Comparison of ENCODE assay signal across 21 cellular contexts in genomic region chr17:81706232-81706611, GRCh38. TPM values are rescaled to one million over a fixed set of nuclear protein-coding genes. Genes with fewer than 3 reads are reported as not detected.
DNase-seq lines count a peak whose midpoint lies in the region; ATAC-seq, FAIRE-seq and TF ChIP-seq lines count a peak whose summit lies in the region.
"Had no signal": no experiment of that assay in that cellular context is flagged by ENCODE, and none has a peak within 500 bp of the region (broad histone marks: within the 10 kb centered on the region; RNA-seq: fewer than 3 reads in every experiment).

No MANE protein-coding gene starts in this region.

- no peak overlapping the region for H3K4me3 ChIP-seq in K562
- no peak overlapping the region for H3K4me3 ChIP-seq in spleen
- no peak overlapping the region for H3K4me3 ChIP-seq in OCI-LY7 (ENCODE audit: low read depth, low read length, poor library complexity, severe bottlenecking)

- intact Hi-C loops in K562 (cut with micrococcal nuclease) = no loop called here
- intact Hi-C loops in spleen (cut with DNase I; ENCODE audit: low total_unique reads) = no loop called here
- intact Hi-C loops in OCI-LY7 (cut with micrococcal nuclease; ENCODE audit: unreplicated experiment) = no loop called here

- H3K36me3 ChIP-seq in K562 (ENCODE audit: control insufficient read depth, insufficient read depth, low read length) (peaks cover 63% of the 10 kb centered on the region), spleen (peaks cover 0 to 57% (median 37%) of the 10 kb centered on the region in 6 donors), OCI-LY7 (ENCODE audit: insufficient read depth, low read length) (peaks cover 80% of the 10 kb centered on the region)

- TF ChIP-seq EP300 in K562 (IDR thresholded peaks at IDR 0.05; ENCODE audit: low read length) = no peak

- peak overlapping the region in 1 of 2 experiments; percentile 24; a peak in 1 of 4 replicates for H3K9ac ChIP-seq in K562 (ENCODE audit: insufficient read depth in 1 of 2, low read depth in 2 of 2, low read length in 2 of 2)

- H3K9me1 ChIP-seq in K562 (ENCODE audit: control insufficient read depth, insufficient read depth, low read length) = peaks cover 2% of the 10 kb centered on the region

- FAIRE-seq in K562 (lab: Jason Lieb, UNC) = no peak

- in situ Hi-C loops in K562 (cut with MboI) = no loop called here

- H3K4me2 ChIP-seq in K562 (ENCODE audit: insufficient read depth, low read length) (no peak overlapping the region), OCI-LY7 (ENCODE audit: low read length) (no peak overlapping the region)

- H3K9me3 ChIP-seq in K562 (replicated peaks; ENCODE audit: control insufficient read depth, insufficient read depth, low read depth, low read length) (no peaks in the 10 kb centered on the region), spleen (no peaks in the 10 kb centered on the region), OCI-LY7 (ENCODE audit: low read length) (no peaks in the 10 kb centered on the region)

- peaks cover 73% of the 10 kb centered on the region for H3K36me3 Mint-ChIP-seq in activated T-cell treated with anti-CD3 and anti-CD28 coated beads, Interleukin-2, amount 50 U/mL, for 24 hours (ENCODE audit: low read depth)

- peaks cover 38% of the 10 kb centered on the region for H3K4me1 Mint-ChIP-seq in activated T-cell treated with anti-CD3 and anti-CD28 coated beads, Interleukin-2, amount 50 U/mL, for 24 hours (ENCODE audit: low read depth)

- no peaks in the 10 kb centered on the region for H3K27me3 Mint-ChIP-seq in activated T-cell treated with anti-CD3 and anti-CD28 coated beads, Interleukin-2, amount 50 U/mL, for 24 hours
- H3K27me3 Mint-ChIP-seq: B cell; CD4-positive, alpha-beta memory T cell had no signal

- DNase-seq in activated T-cell treated with anti-CD3 and anti-CD28 coated beads, Interleukin-2, amount 50 U/mL, for 24 hours = no peak
- no peak for DNase-seq in activated T-cell treated with anti-CD3 and anti-CD28 coated beads, Interleukin-2, amount 50 U/mL, for 1 hour
- DNase-seq in RWPE1 (ENCODE audit: low spot score) (no peak), K562 (ENCODE audit: extremely low read depth in 1 of 4, low spot score in 3 of 4) (no peak), spleen (peak; percentile 58), OCI-LY7 (ENCODE audit: low spot score) (no peak), SIG-M5 (lab: John Stamatoyannopoulos, UW) (no peak)
- DNase-seq: 8988T; Calu3; CD4-positive, alpha-beta memory T cell; GF-D8; KG1; NCI-H1417 treated with DMSO at 0.1 percent for 48 hours; NCI-H187 treated with DMSO at 0.1 percent for 48 hours; NCI-H2227 treated with DMSO at 0.1 percent for 48 hours; NCI-H510A treated with DMSO at 0.1 percent for 48 hours; NCI-H82; SHP77 treated with DMSO at 0.1 percent for 48 hours had no signal

- H4K20me1 ChIP-seq in K562 (replicated peaks; ENCODE audit: control insufficient read depth, insufficient read depth, low read length) = peaks cover 11% of the 10 kb centered on the region
- H4K20me1 ChIP-seq in OCI-LY7 (ENCODE audit: insufficient read depth, low read length) = peaks cover 10% of the 10 kb centered on the region; the same call in 1 of the 2 replicates

- TF ChIP-seq POLR2A in K562 (conservative IDR thresholded peaks at IDR 0.05) (no peak), spleen (IDR thresholded peaks at IDR 0.05) (no peak)

- POLR2A ChIA-PET in RWPE1 (lab: Yijun Ruan, JAX; ENCODE audit: low non-redundant PET) = no interaction called here
- POLR2A ChIA-PET in K562 (lab: Yijun Ruan, JAX) = interaction anchor here (0.6 to 1.6 kb wide), 3 partner anchors 14 to 38 kb away, joined by 3 to 4 read pairs (median 3); no protein-coding TSS in a partner anchor
- POLR2A ChIA-PET in OCI-LY7 (lab: Charles Lee) = no interaction called here

- BruUV-seq in K562 (replicated peaks; lab: Mats Ljungman, UMichigan) (no TSS peak), OCI-LY7 (replicated peaks; lab: Mats Ljungman, UMichigan) (no TSS peak)

- peak overlapping the region; percentile 46 for H3K4me3 Mint-ChIP-seq in activated T-cell treated with anti-CD3 and anti-CD28 coated beads, Interleukin-2, amount 50 U/mL, for 24 hours

- no peak for TF ChIP-seq RAD21 in K562 (CRISPR knock-in tag; conservative IDR thresholded peaks at IDR 0.05 in 1 of 2, IDR thresholded peaks at IDR 0.05 in 1 of 2)

- WGBS in K562 (ENCODE audit: insufficient coverage, low coverage, missing lambda C conversion rate) = 98% methylated on average over 17 of the region's 17 CpGs
- WGBS in spleen, 5 donors = 92 to 98% (median 95%) methylated on average over 17 of the region's 17 CpGs

- no peak overlapping the region for H2AFZ ChIP-seq in K562 (ENCODE audit: low read depth, low read length)
- H2AFZ ChIP-seq in OCI-LY7 (ENCODE audit: low read length) = no peak overlapping the region

- H3K79me2 ChIP-seq in K562 (ENCODE audit: control insufficient read depth, insufficient read depth, low read length) = peaks cover 53% of the 10 kb centered on the region
- H3K79me2 ChIP-seq in OCI-LY7 (ENCODE audit: insufficient read depth, low read depth, low read length) = peaks cover 45% of the 10 kb centered on the region

- H3K27ac ChIP-seq in RWPE1 = peak overlapping the region; percentile 89
- H3K27ac ChIP-seq in K562 (ENCODE audit: extremely low read depth, low read depth, low read length) = no peak overlapping the region
- H3K27ac ChIP-seq in spleen = no peak overlapping the region
- no peak overlapping the region for H3K27ac ChIP-seq in OCI-LY7 (ENCODE audit: low read depth, low read length, poor library complexity, severe bottlenecking)

- no peaks in the 10 kb centered on the region for H3K27me3 ChIP-seq in K562 (ENCODE audit: control insufficient read depth in 2 of 2, insufficient read depth in 2 of 2, low read length in 2 of 2)
- H3K27me3 ChIP-seq in spleen (replicated peaks in 1 of 7) = no peaks in the 10 kb centered on the region

- no peaks in the 10 kb centered on the region for H3K9me2 ChIP-seq in OCI-LY7 (ENCODE audit: insufficient read depth, low read length)

- no peaks in the 10 kb centered on the region for H3K9me3 Mint-ChIP-seq in activated T-cell treated with anti-CD3 and anti-CD28 coated beads, Interleukin-2, amount 50 U/mL, for 24 hours

- no peak for TF ChIP-seq CTCF in RWPE1 (conservative IDR thresholded peaks at IDR 0.05; ENCODE audit: low read depth)
- TF ChIP-seq CTCF in K562 (IDR thresholded peaks at IDR 0.05 in 2 of 3, conservative IDR thresholded peaks at IDR 0.05 in 1 of 3; ENCODE audit: insufficient read depth in 2 of 3, low read depth in 1 of 3, low read length in 3 of 3) = no peak
- no peak for TF ChIP-seq CTCF in spleen (IDR thresholded peaks at IDR 0.05 in 8 of 11, conservative IDR thresholded peaks at IDR 0.05 in 3 of 11)
- TF ChIP-seq CTCF in OCI-LY7 (conservative IDR thresholded peaks at IDR 0.05; ENCODE audit: low read length) = no peak

- H3K4me1 ChIP-seq in K562 (replicated peaks in 1 of 2; ENCODE audit: control insufficient read depth in 2 of 2, insufficient read depth in 2 of 2, low read length in 2 of 2) (peaks cover 18 to 72% of the 10 kb centered on the region in 2 experiments), spleen (peaks cover 30 to 56% (median 44%) of the 10 kb centered on the region in 6 donors), OCI-LY7 (ENCODE audit: insufficient read depth, low read length, poor library complexity, severe bottlenecking) (peaks cover 25% of the 10 kb centered on the region)

- H3K27ac Mint-ChIP-seq in activated T-cell treated with anti-CD3 and anti-CD28 coated beads, Interleukin-2, amount 50 U/mL, for 24 hours = peak overlapping the region; percentile 89
- H3K27ac Mint-ChIP-seq: B cell had no signal

- ATAC-seq in K562 = no peak
- no peak for ATAC-seq in HG03108 (IDR thresholded peaks at IDR 0.05; ENCODE audit: unreplicated experiment)
- ATAC-seq: HCT116 had no signal

- CTCF ChIA-PET in RWPE1 (lab: Yijun Ruan, JAX) = no interaction called here
- CTCF ChIA-PET in K562 (lab: Yijun Ruan, JAX; ENCODE audit: low intra/inter-chr PET ratio) = no interaction called here
- CTCF ChIA-PET in OCI-LY7 (lab: Charles Lee; ENCODE audit: unreplicated experiment) = no interaction called here

RNA-seq across cellular contexts. Expression of gene MRPL12, which starts 3.1 kb away (rescaled TPM):
- total RNA-seq in K562 (2011; cell fraction: chromatin; rRNA removed; ENCODE audit: low replicate concordance) = 14.2 and 50.8 TPM in 2 replicates
- 61.9 and 77.4 TPM in 2 replicates for total RNA-seq in K562 (2011; cell fraction: nucleolus; rRNA removed)
- total RNA-seq in K562 (2011; cell fraction: nucleoplasm; rRNA removed) = 32.4 and 38.0 TPM in 2 replicates
- total RNA-seq in K562 (2014; rRNA removed) (182 and 276 TPM in 2 replicates), K562 (2014; rRNA removed; fragmentation: Illumina TruSeq; extraction: Trizol) (31.8 and 40.0 TPM in 2 replicates), K562 (2015; rRNA removed; fragmentation: Illumina TruSeq; extraction: Trizol) (57.9 and 60.8 TPM in 2 replicates), K562 (2021) (231 and 251 TPM in 2 replicates), spleen (10 to 100 TPM; 36.2 to 68.5 (median 43.2) TPM), OCI-LY7 (2022) (143 and 189 TPM in 2 replicates)
- polyA plus RNA-seq in K562 (2011; rRNA removed) (101 and 110 TPM in 2 replicates), K562 (2014; fragmentation: Illumina TruSeq; extraction: Trizol) (100 and 128 TPM in 2 replicates), K562 (2014; fragmentation: Nextera tagmentation; extraction: Ambion mirVana) (1 to 10 TPM in 1 of 2 experiments, under 1 TPM in 1; 0.94 to 2.7 TPM), K562 (2014; rRNA removed) (338 and 351 TPM in 2 replicates), spleen (100 to 1,000 TPM in 2 of 3 donors, 10 to 100 TPM in 1; 71.7 to 160 (median 121) TPM)
- 124 and 353 TPM in 2 replicates for polyA plus RNA-seq in K562 (2011; cell fraction: cytosol; rRNA removed)
- polyA plus RNA-seq in K562 (2011; cell fraction: nucleus; rRNA removed) = 53.5 and 78.2 TPM in 2 replicates
- 145 TPM in 2 replicates for polyA plus RNA-seq in K562 (2012)
- 36.5 and 49.2 TPM in 2 replicates for polyA minus RNA-seq in K562 (2011; rRNA and poly(A)+ RNA removed)
- polyA minus RNA-seq in K562 (2011; cell fraction: cytosol; rRNA and poly(A)+ RNA removed) = 52.2 and 58.3 TPM in 2 replicates
- polyA minus RNA-seq in K562 (2011; cell fraction: nucleus; rRNA and poly(A)+ RNA removed) = 15.9 and 32.2 TPM in 2 replicates
- 49.8 and 67.2 TPM in 2 replicates for total RNA-seq in OCI-LY7 (2014; rRNA removed; shearing (Covaris generic))

RNA-seq across cellular contexts. Expression of gene SLC25A10, which starts 5.9 kb away (rescaled TPM):
- 20.2 and 85.2 TPM in 2 replicates for total RNA-seq in K562 (2011; cell fraction: chromatin; rRNA removed; ENCODE audit: low replicate concordance)
- total RNA-seq in K562 (2011; cell fraction: nucleolus; rRNA removed) = 76.7 and 104 TPM in 2 replicates
- 36.2 and 36.3 TPM in 2 replicates for total RNA-seq in K562 (2011; cell fraction: nucleoplasm; rRNA removed)
- total RNA-seq in K562 (2014; rRNA removed) = 77.1 and 107 TPM in 2 replicates
- total RNA-seq in K562 (2014; rRNA removed; fragmentation: Illumina TruSeq; extraction: Trizol) = 8.5 and 15.4 TPM in 2 replicates
- 36.2 and 39.1 TPM in 2 replicates for total RNA-seq in K562 (2015; rRNA removed; fragmentation: Illumina TruSeq; extraction: Trizol)
- total RNA-seq in K562 (2021) = 85.6 and 86.9 TPM in 2 replicates
- 26.3 and 34.3 TPM in 2 replicates for polyA plus RNA-seq in K562 (2011; rRNA removed)
- 46.6 and 127 TPM in 2 replicates for polyA plus RNA-seq in K562 (2011; cell fraction: cytosol; rRNA removed)
- polyA plus RNA-seq in K562 (2011; cell fraction: nucleus; rRNA removed) = 60.6 and 93.2 TPM in 2 replicates
- polyA plus RNA-seq in K562 (2012) = 35.9 and 54.4 TPM in 2 replicates
- 34.3 and 70.2 TPM in 2 replicates for polyA plus RNA-seq in K562 (2014; fragmentation: Illumina TruSeq; extraction: Trizol)
- 1 to 10 TPM in 1 of 2 experiments, under 1 TPM in 1; 0.10 to 1.5 TPM for polyA plus RNA-seq in K562 (2014; fragmentation: Nextera tagmentation; extraction: Ambion mirVana)
- polyA plus RNA-seq in K562 (2014; rRNA removed) = 68.4 and 70.6 TPM in 2 replicates
- polyA minus RNA-seq in K562 (2011; rRNA and poly(A)+ RNA removed) = 7.7 and 13.8 TPM in 2 replicates
- polyA minus RNA-seq in K562 (2011; cell fraction: cytosol; rRNA and poly(A)+ RNA removed) = 31.8 and 35.5 TPM in 2 replicates
- polyA minus RNA-seq in K562 (2011; cell fraction: nucleus; rRNA and poly(A)+ RNA removed) = 20.9 and 21.4 TPM in 2 replicates
- total RNA-seq in spleen = 1 to 10 TPM; 2.9 to 7.5 (median 3.7) TPM
- 1 to 10 TPM; 4.7 to 7.7 (median 6.9) TPM for polyA plus RNA-seq in spleen
- total RNA-seq in OCI-LY7 (2014; rRNA removed; shearing (Covaris generic)) = 46.3 and 46.9 TPM in 2 replicates
- total RNA-seq in OCI-LY7 (2022) = 41.3 and 45.6 TPM in 2 replicates

RNA-seq across cellular contexts. Expression of gene HGS, which starts 22.4 kb away (rescaled TPM):
- total RNA-seq in K562 (2011; cell fraction: chromatin; rRNA removed; ENCODE audit: low replicate concordance) = 345 and 984 TPM in 2 replicates
- 485 and 495 TPM in 2 replicates for total RNA-seq in K562 (2011; cell fraction: nucleolus; rRNA removed)
- 301 and 334 TPM in 2 replicates for total RNA-seq in K562 (2011; cell fraction: nucleoplasm; rRNA removed)
- total RNA-seq in K562 (2014; rRNA removed) (96.7 and 99.7 TPM in 2 replicates), K562 (2014; rRNA removed; fragmentation: Illumina TruSeq; extraction: Trizol) (55.5 and 77.1 TPM in 2 replicates), K562 (2015; rRNA removed; fragmentation: Illumina TruSeq; extraction: Trizol) (61.4 and 66.3 TPM in 2 replicates), K562 (2021) (132 and 161 TPM in 2 replicates), spleen (100 to 1,000 TPM in 4 of 7 donors, 10 to 100 TPM in 3; 62.3 to 134 (median 106) TPM), OCI-LY7 (2022) (175 and 219 TPM in 2 replicates)
- polyA plus RNA-seq in K562 (2011; rRNA removed) (60.7 and 127 TPM in 2 replicates), K562 (2014; fragmentation: Illumina TruSeq; extraction: Trizol) (126 and 128 TPM in 2 replicates), K562 (2014; fragmentation: Nextera tagmentation; extraction: Ambion mirVana) (1 to 10 TPM; 3.9 to 9.4 TPM), K562 (2014; rRNA removed) (141 and 176 TPM in 2 replicates), spleen (100 to 1,000 TPM in 2 of 3 donors, 10 to 100 TPM in 1; 61.3 to 133 (median 119) TPM)
- 55.5 and 141 TPM in 2 replicates for polyA plus RNA-seq in K562 (2011; cell fraction: cytosol; rRNA removed)
- 547 and 894 TPM in 2 replicates for polyA plus RNA-seq in K562 (2011; cell fraction: nucleus; rRNA removed)
- polyA plus RNA-seq in K562 (2012) = 81.3 and 125 TPM in 2 replicates
- 76.0 and 85.7 TPM in 2 replicates for polyA minus RNA-seq in K562 (2011; rRNA and poly(A)+ RNA removed)
- polyA minus RNA-seq in K562 (2011; cell fraction: cytosol; rRNA and poly(A)+ RNA removed) = 50.3 and 53.4 TPM in 2 replicates
- 113 and 138 TPM in 2 replicates for polyA minus RNA-seq in K562 (2011; cell fraction: nucleus; rRNA and poly(A)+ RNA removed)
- total RNA-seq in OCI-LY7 (2014; rRNA removed; shearing (Covaris generic)) = 120 and 162 TPM in 2 replicates

RNA-seq across cellular contexts. Expression of gene ARL16, which starts 22.6 kb away (rescaled TPM):
- total RNA-seq in K562 (2011; cell fraction: chromatin; rRNA removed; ENCODE audit: low replicate concordance) = 40.1 and 78.0 TPM in 2 replicates
- 48.6 and 55.2 TPM in 2 replicates for total RNA-seq in K562 (2011; cell fraction: nucleolus; rRNA removed)
- 38.9 and 42.4 TPM in 2 replicates for total RNA-seq in K562 (2011; cell fraction: nucleoplasm; rRNA removed)
- total RNA-seq in K562 (2014; rRNA removed) (25.2 and 46.0 TPM in 2 replicates), K562 (2014; rRNA removed; fragmentation: Illumina TruSeq; extraction: Trizol) (18.8 and 21.6 TPM in 2 replicates), K562 (2015; rRNA removed; fragmentation: Illumina TruSeq; extraction: Trizol) (19.7 and 21.3 TPM in 2 replicates), K562 (2021) (18.3 and 22.6 TPM in 2 replicates), spleen (10 to 100 TPM; 22.5 to 36.6 (median 29.1) TPM), OCI-LY7 (2022) (49.8 and 52.2 TPM in 2 replicates)
- polyA plus RNA-seq in K562 (2011; rRNA removed) (29.8 and 30.6 TPM in 2 replicates), K562 (2014; fragmentation: Illumina TruSeq; extraction: Trizol) (25.6 and 32.4 TPM in 2 replicates), K562 (2014; fragmentation: Nextera tagmentation; extraction: Ambion mirVana) (10 to 100 TPM in 1 of 2 experiments, 1 to 10 TPM in 1; 5.4 to 10.4 TPM), K562 (2014; rRNA removed) (32.4 and 34.7 TPM in 2 replicates), spleen (10 to 100 TPM; 56.0 to 93.5 (median 79.8) TPM)
- polyA plus RNA-seq in K562 (2011; cell fraction: cytosol; rRNA removed) = 36.0 and 45.9 TPM in 2 replicates
- polyA plus RNA-seq in K562 (2011; cell fraction: nucleus; rRNA removed) = 16.8 and 22.9 TPM in 2 replicates
- polyA plus RNA-seq in K562 (2012) = 26.1 and 26.2 TPM in 2 replicates
- polyA minus RNA-seq in K562 (2011; rRNA and poly(A)+ RNA removed) = 11.5 and 12.4 TPM in 2 replicates
- polyA minus RNA-seq in K562 (2011; cell fraction: cytosol; rRNA and poly(A)+ RNA removed) = 5.8 and 6.2 TPM in 2 replicates
- 7.3 and 11.8 TPM in 2 replicates for polyA minus RNA-seq in K562 (2011; cell fraction: nucleus; rRNA and poly(A)+ RNA removed)
- 86.1 and 86.4 TPM in 2 replicates for total RNA-seq in OCI-LY7 (2014; rRNA removed; shearing (Covaris generic))

RNA-seq across cellular contexts. Expression of gene CCDC137, which starts 39.7 kb away (rescaled TPM):
- 45.8 and 69.3 TPM in 2 replicates for total RNA-seq in K562 (2011; cell fraction: chromatin; rRNA removed; ENCODE audit: low replicate concordance)
- total RNA-seq in K562 (2011; cell fraction: nucleolus; rRNA removed) = 37.0 and 38.7 TPM in 2 replicates
- total RNA-seq in K562 (2011; cell fraction: nucleoplasm; rRNA removed) = 27.8 and 51.5 TPM in 2 replicates
- 56.0 and 64.2 TPM in 2 replicates for total RNA-seq in K562 (2014; rRNA removed)
- total RNA-seq in K562 (2014; rRNA removed; fragmentation: Illumina TruSeq; extraction: Trizol) = 20.0 and 21.4 TPM in 2 replicates
- 47.1 and 48.5 TPM in 2 replicates for total RNA-seq in K562 (2015; rRNA removed; fragmentation: Illumina TruSeq; extraction: Trizol)
- 48.9 and 49.2 TPM in 2 replicates for total RNA-seq in K562 (2021)
- 18.9 and 24.8 TPM in 2 replicates for polyA plus RNA-seq in K562 (2011; rRNA removed)
- polyA plus RNA-seq in K562 (2011; cell fraction: cytosol; rRNA removed) = 18.3 and 30.6 TPM in 2 replicates
- polyA plus RNA-seq in K562 (2011; cell fraction: nucleus; rRNA removed) = 40.1 and 55.8 TPM in 2 replicates
- 28.5 and 39.2 TPM in 2 replicates for polyA plus RNA-seq in K562 (2012)
- polyA plus RNA-seq in K562 (2014; fragmentation: Illumina TruSeq; extraction: Trizol) = 38.3 and 41.1 TPM in 2 replicates
- 1 to 10 TPM; 2.3 to 4.1 TPM for polyA plus RNA-seq in K562 (2014; fragmentation: Nextera tagmentation; extraction: Ambion mirVana)
- polyA plus RNA-seq in K562 (2014; rRNA removed) = 63.7 and 68.1 TPM in 2 replicates
- 4.4 and 4.8 TPM in 2 replicates for polyA minus RNA-seq in K562 (2011; rRNA and poly(A)+ RNA removed)
- polyA minus RNA-seq in K562 (2011; cell fraction: cytosol; rRNA and poly(A)+ RNA removed) = 8.5 TPM in 2 replicates
- 9.4 and 17.3 TPM in 2 replicates for polyA minus RNA-seq in K562 (2011; cell fraction: nucleus; rRNA and poly(A)+ RNA removed)
- 10 to 100 TPM; 10.7 to 24.2 (median 19.0) TPM for total RNA-seq in spleen
- 10 to 100 TPM; 20.7 to 40.1 (median 21.4) TPM for polyA plus RNA-seq in spleen
- 39.4 and 39.9 TPM in 2 replicates for total RNA-seq in OCI-LY7 (2014; rRNA removed; shearing (Covaris generic))
- total RNA-seq in OCI-LY7 (2022) = 61.1 and 61.4 TPM in 2 replicates
